Comparison of ENCODE assay signal across 9 cellular contexts in the genomic region with DNA sequence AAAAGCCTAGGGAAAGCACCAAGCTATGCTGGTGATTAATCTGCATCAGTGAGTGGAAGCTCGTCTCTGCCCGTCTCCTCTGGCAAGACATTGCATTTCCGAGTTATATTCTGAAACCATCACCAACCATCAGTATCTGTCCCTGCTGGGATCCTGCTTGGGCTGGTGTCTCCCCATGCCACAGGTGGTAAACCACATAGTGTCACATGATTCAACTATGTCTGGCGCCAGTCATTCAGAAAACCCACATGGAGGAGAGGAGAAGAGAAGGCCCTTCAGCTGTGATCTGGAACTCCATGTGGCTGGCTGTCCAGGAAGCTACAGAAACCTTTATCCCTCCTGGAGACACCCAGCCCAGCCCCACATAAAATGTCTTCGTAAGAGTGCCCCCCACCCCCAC. TPM values are rescaled to one million over a fixed set of nuclear protein-coding genes. Genes with fewer than 3 reads are reported as not detected.
DNase-seq lines count a peak whose midpoint lies in the region; ATAC-seq and TF ChIP-seq lines count a peak whose summit lies in the region.
"Had no signal": no experiment of that assay in that cellular context is flagged by ENCODE, and none has a peak within 500 bp of the region (broad histone marks: within the 10 kb centered on the region; RNA-seq: fewer than 3 reads in every experiment).

No MANE protein-coding gene starts in this region.

- WGBS in gastroesophageal sphincter (ENCODE audit: low coverage in 1 of 2), 2 donors: 64 to 100% methylated on average over 1 to 2 of the region's 5 CpGs

- H3K27me3 Mint-ChIP-seq in natural killer cell treated with Interleukin-12 subunit alpha and Interleukin-12 subunit beta and Interleukin-15 and Interleukin-18, amount 100 ng/mL, for 72 hours: peaks cover 23 to 47% of the 10 kb centered on the region in 2 donors
- H3K27me3 Mint-ChIP-seq in natural killer cell (ENCODE audit: low read depth in 2 of 2): peaks cover 18 to 44% of the 10 kb centered on the region in 2 donors
- H3K27me3 Mint-ChIP-seq in activated CD4-positive, alpha-beta T cell treated with anti-CD3 and anti-CD28 coated beads, Interleukin-2, amount 10 ng/mL, durations not matched to agents 7 days and 5 days: peaks cover 39% of the 10 kb centered on the region
- peaks cover 21% of the 10 kb centered on the region for H3K27me3 Mint-ChIP-seq in stimulated activated naive CD8-positive, alpha-beta T cell treated with anti-CD3 and anti-CD28 coated beads, Interleukin-15, Interleukin-2, amounts not matched to agents 100 ng/mL and 50 ng/mL, for 24 hours

- no peak for DNase-seq in natural killer cell treated with Interleukin-12 subunit alpha and Interleukin-12 subunit beta and Interleukin-15 and Interleukin-18, amount 100 ng/mL, for 72 hours (ENCODE audit: low spot score)
- DNase-seq in natural killer cell (no peak), NCI-H1436 treated with DMSO at 0.1 percent for 48 hours (lab: John Stamatoyannopoulos, UW) (no peak), DMS53 treated with DMSO at 0.1 percent for 48 hours (lab: John Stamatoyannopoulos, UW; ENCODE audit: unreplicated experiment) (no peak)
- peak; percentile 28 for DNase-seq in activated CD4-positive, alpha-beta T cell treated with anti-CD3 and anti-CD28 coated beads, Interleukin-2, amount 10 ng/mL, durations not matched to agents 7 days and 5 days

- POLR2A ChIA-PET in activated CD4-positive, alpha-beta T cell treated with anti-CD3 and anti-CD28 coated beads, Interleukin-2, amount 10 ng/mL, durations not matched to agents 7 days and 5 days (lab: Charles Lee): no interaction called here

- H3K27ac Mint-ChIP-seq in natural killer cell treated with Interleukin-12 subunit alpha and Interleukin-12 subunit beta and Interleukin-15 and Interleukin-18, amount 100 ng/mL, for 72 hours: no peak overlapping the region
- no peak overlapping the region for H3K27ac Mint-ChIP-seq in natural killer cell
- H3K27ac Mint-ChIP-seq in activated CD4-positive, alpha-beta T cell treated with anti-CD3 and anti-CD28 coated beads, Interleukin-2, amount 10 ng/mL, durations not matched to agents 7 days and 5 days: no peak overlapping the region
- H3K27ac Mint-ChIP-seq in stimulated activated naive CD8-positive, alpha-beta T cell treated with anti-CD3 and anti-CD28 coated beads, Interleukin-15, Interleukin-2, amounts not matched to agents 100 ng/mL and 50 ng/mL, for 24 hours: peak overlapping the region; percentile 26

- TF ChIP-seq POLR2A in gastroesophageal sphincter (IDR thresholded peaks at IDR 0.05): no peak

- TF ChIP-seq CTCF in natural killer cell (IDR thresholded peaks at IDR 0.05) (no peak), gastroesophageal sphincter (IDR thresholded peaks at IDR 0.05) (no peak)

- TF ChIP-seq EP300 in gastroesophageal sphincter (IDR thresholded peaks at IDR 0.05): no peak

- no peak overlapping the region for H3K4me3 ChIP-seq in gastroesophageal sphincter
- H3K4me3 ChIP-seq: cardiac muscle cell had no signal

- H3K4me1 Mint-ChIP-seq in natural killer cell treated with Interleukin-12 subunit alpha and Interleukin-12 subunit beta and Interleukin-15 and Interleukin-18, amount 100 ng/mL, for 72 hours (ENCODE audit: low read depth in 2 of 2): peaks cover 8 to 9% of the 10 kb centered on the region in 2 donors
- peaks cover 6 to 7% of the 10 kb centered on the region in 2 donors for H3K4me1 Mint-ChIP-seq in natural killer cell
- H3K4me1 Mint-ChIP-seq in activated CD4-positive, alpha-beta T cell treated with anti-CD3 and anti-CD28 coated beads, Interleukin-2, amount 10 ng/mL, durations not matched to agents 7 days and 5 days: peaks cover 12% of the 10 kb centered on the region
- H3K4me1 Mint-ChIP-seq in stimulated activated naive CD8-positive, alpha-beta T cell treated with anti-CD3 and anti-CD28 coated beads, Interleukin-15, Interleukin-2, amounts not matched to agents 100 ng/mL and 50 ng/mL, for 24 hours (ENCODE audit: low read depth): peaks cover 14% of the 10 kb centered on the region

- H3K4me1 ChIP-seq in gastroesophageal sphincter: peaks cover 0 to 30% (median 0%) of the 10 kb centered on the region in 3 donors

- H3K27me3 ChIP-seq in gastroesophageal sphincter: no peaks in the 10 kb centered on the region

- no peak overlapping the region for H3K27ac ChIP-seq in gastroesophageal sphincter
- H3K27ac ChIP-seq: cardiac muscle cell had no signal

- no peaks in the 10 kb centered on the region for H3K36me3 ChIP-seq in gastroesophageal sphincter
- H3K36me3 ChIP-seq: cardiac muscle cell had no signal

- peak; percentile 71 to 89 for ATAC-seq in natural killer cell treated with Interleukin-12 subunit alpha and Interleukin-12 subunit beta and Interleukin-15 and Interleukin-18, amount 100 ng/mL, for 72 hours
- ATAC-seq in natural killer cell (no peak), HG02884 (IDR thresholded peaks at IDR 0.05; ENCODE audit: unreplicated experiment) (peak; percentile 71), gastroesophageal sphincter (no peak)

- H3K9me3 Mint-ChIP-seq in natural killer cell treated with Interleukin-12 subunit alpha and Interleukin-12 subunit beta and Interleukin-15 and Interleukin-18, amount 100 ng/mL, for 72 hours: no peaks in the 10 kb centered on the region
- H3K9me3 Mint-ChIP-seq in natural killer cell: no peaks in the 10 kb centered on the region
- no peaks in the 10 kb centered on the region for H3K9me3 Mint-ChIP-seq in activated CD4-positive, alpha-beta T cell treated with anti-CD3 and anti-CD28 coated beads, Interleukin-2, amount 10 ng/mL, durations not matched to agents 7 days and 5 days
- no peaks in the 10 kb centered on the region for H3K9me3 Mint-ChIP-seq in stimulated activated naive CD8-positive, alpha-beta T cell treated with anti-CD3 and anti-CD28 coated beads, Interleukin-15, Interleukin-2, amounts not matched to agents 100 ng/mL and 50 ng/mL, for 24 hours

- no peak overlapping the region for H3K4me3 Mint-ChIP-seq in natural killer cell treated with Interleukin-12 subunit alpha and Interleukin-12 subunit beta and Interleukin-15 and Interleukin-18, amount 100 ng/mL, for 72 hours
- H3K4me3 Mint-ChIP-seq in natural killer cell: no peak overlapping the region
- H3K4me3 Mint-ChIP-seq in activated CD4-positive, alpha-beta T cell treated with anti-CD3 and anti-CD28 coated beads, Interleukin-2, amount 10 ng/mL, durations not matched to agents 7 days and 5 days: no peak overlapping the region
- H3K4me3 Mint-ChIP-seq in stimulated activated naive CD8-positive, alpha-beta T cell treated with anti-CD3 and anti-CD28 coated beads, Interleukin-15, Interleukin-2, amounts not matched to agents 100 ng/mL and 50 ng/mL, for 24 hours: no peak overlapping the region

- no peaks in the 10 kb centered on the region for H3K36me3 Mint-ChIP-seq in natural killer cell treated with Interleukin-12 subunit alpha and Interleukin-12 subunit beta and Interleukin-15 and Interleukin-18, amount 100 ng/mL, for 72 hours
- H3K36me3 Mint-ChIP-seq in natural killer cell: no peaks in the 10 kb centered on the region
- no peaks in the 10 kb centered on the region for H3K36me3 Mint-ChIP-seq in activated CD4-positive, alpha-beta T cell treated with anti-CD3 and anti-CD28 coated beads, Interleukin-2, amount 10 ng/mL, durations not matched to agents 7 days and 5 days (ENCODE audit: low read depth)
- no peaks in the 10 kb centered on the region for H3K36me3 Mint-ChIP-seq in stimulated activated naive CD8-positive, alpha-beta T cell treated with anti-CD3 and anti-CD28 coated beads, Interleukin-15, Interleukin-2, amounts not matched to agents 100 ng/mL and 50 ng/mL, for 24 hours (ENCODE audit: low read depth)

- intact Hi-C loops in natural killer cell (cut with micrococcal nuclease): no loop called here

- CTCF ChIA-PET in activated CD4-positive, alpha-beta T cell treated with anti-CD3 and anti-CD28 coated beads, Interleukin-2, amount 10 ng/mL, durations not matched to agents 7 days and 5 days (lab: Charles Lee): interaction anchor here (0.9 kb wide), 1 partner anchor 9 kb away, joined by 4 read pairs; no protein-coding TSS in a partner anchor

- no peaks in the 10 kb centered on the region for H3K9me3 ChIP-seq in gastroesophageal sphincter

RNA-seq across cellular contexts. Expression of gene IL9, which starts 4.8 kb away (rescaled TPM):
- 1 to 10 TPM in 1 of 2 donors, under 1 TPM in 1; 0.52 to 3.0 TPM for total RNA-seq in natural killer cell treated with Interleukin-12 subunit alpha and Interleukin-12 subunit beta and Interleukin-15 and Interleukin-18, amount 100 ng/mL, for 72 hours
- total RNA-seq in natural killer cell (not detected), gastroesophageal sphincter (not detected)
- total RNA-seq in activated CD4-positive, alpha-beta T cell treated with anti-CD3 and anti-CD28 coated beads, Interleukin-2, amount 10 ng/mL, durations not matched to agents 7 days and 5 days: not detected
- total RNA-seq: cardiac muscle cell had no signal

RNA-seq across cellular contexts. Expression of gene SLC25A48, which starts 56.4 kb away (rescaled TPM):
- not detected for total RNA-seq in natural killer cell treated with Interleukin-12 subunit alpha and Interleukin-12 subunit beta and Interleukin-15 and Interleukin-18, amount 100 ng/mL, for 72 hours
- total RNA-seq in natural killer cell (not detected), gastroesophageal sphincter (under 1 TPM in 1 of 4 donors, not detected in 3; 0.27 TPM)
- not detected for total RNA-seq in activated CD4-positive, alpha-beta T cell treated with anti-CD3 and anti-CD28 coated beads, Interleukin-2, amount 10 ng/mL, durations not matched to agents 7 days and 5 days

Comparison
In these comparisons a context has a peak if more than half of its experiments do, and no peak if none do; other contexts are left out.
1. ATAC-seq: peak in natural killer cell treated with Interleukin-12 subunit alpha and Interleukin-12 subunit beta and Interleukin-15 and Interleukin-18, amount 100 ng/mL, for 72 hours (2 of 2) and HG02884 (single experiment); none in natural killer cell (0 of 3) and gastroesophageal sphincter (single experiment).